ENCODE assay signal across 9 cellular contexts in genomic region chr7:2566890-2567662, GRCh38. TPM values are rescaled to one million over a fixed set of nuclear protein-coding genes. Genes with fewer than 3 reads are reported as not detected.
A peak's percentile ranks its signal among the peaks of the same experiment; 100 is the strongest.
DNase-seq lines count a peak whose midpoint lies in the region; ATAC-seq and TF ChIP-seq lines count a peak whose summit lies in the region.
"Had no signal": no experiment of that assay in that cellular context is flagged by ENCODE, and none has a peak within 500 bp of the region (broad histone marks: within the 10 kb centered on the region; RNA-seq: fewer than 3 reads in every experiment).

No MANE protein-coding gene starts in this region.

- WGBS in prostate gland, result 60% methylated on average over 28 of the region's 28 CpGs

- peak overlapping the region; percentile 25 for H3K4me3 ChIP-seq in left ventricle myocardium inferior
- H3K4me3 ChIP-seq in prostate gland, result no peak overlapping the region
- H3K4me3 ChIP-seq: thoracic aorta had no signal

- DNase-seq in DMS153 treated with DMSO at 0.1 percent for 48 hours (lab: John Stamatoyannopoulos, UW; ENCODE audit: unreplicated experiment), result peak; percentile 91
- DNase-seq in NCI-H510A treated with DMSO at 0.1 percent for 48 hours (lab: John Stamatoyannopoulos, UW), result peak; percentile 72
- DNase-seq in left ventricle myocardium inferior, result peak; percentile 43
- no peak for DNase-seq in D341Med (ENCODE audit: low spot score)
- no peak for DNase-seq in NCI-H2081 (lab: John Stamatoyannopoulos, UW)
- DNase-seq in prostate gland (ENCODE audit: low spot score), result no peak
- DNase-seq in progenitor cell of endocrine pancreas (ENCODE audit: low spot score, unreplicated experiment), result no peak

- no peaks in the 10 kb centered on the region for H3K27me3 Mint-ChIP-seq in progenitor cell of endocrine pancreas

- H3K27ac ChIP-seq in left ventricle myocardium inferior (replicated peaks) (peak overlapping the region; percentile 11), prostate gland (no peak overlapping the region)
- H3K27ac ChIP-seq: thoracic aorta had no signal

- H3K9me3 ChIP-seq in left ventricle myocardium inferior (replicated peaks), result no peaks in the 10 kb centered on the region
- H3K9me3 ChIP-seq in prostate gland, result no peaks in the 10 kb centered on the region
- H3K9me3 ChIP-seq: thoracic aorta had no signal

- H3K36me3 ChIP-seq in left ventricle myocardium inferior (peaks cover 11% of the 10 kb centered on the region), prostate gland (no peaks in the 10 kb centered on the region)

- no peak overlapping the region for H3K27ac Mint-ChIP-seq in progenitor cell of endocrine pancreas

- TF ChIP-seq POLR2A in prostate gland (IDR thresholded peaks at IDR 0.05), result no peak

- peaks cover 4% of the 10 kb centered on the region for H3K36me3 Mint-ChIP-seq in progenitor cell of endocrine pancreas (ENCODE audit: insufficient read depth)

- no peaks in the 10 kb centered on the region for H3K27me3 ChIP-seq in left ventricle myocardium inferior (ENCODE audit: low read depth)
- H3K27me3 ChIP-seq in prostate gland (replicated peaks; ENCODE audit: insufficient read depth), result no peaks in the 10 kb centered on the region

- TF ChIP-seq CTCF in left ventricle myocardium inferior (IDR thresholded peaks at IDR 0.05; ENCODE audit: borderline replicate concordance), result no peak
- no peak for TF ChIP-seq CTCF in prostate gland (IDR thresholded peaks at IDR 0.05)
- TF ChIP-seq CTCF in progenitor cell of endocrine pancreas (IDR thresholded peaks at IDR 0.05; ENCODE audit: unreplicated experiment), result no peak

- H3K9me3 Mint-ChIP-seq in progenitor cell of endocrine pancreas (ENCODE audit: low read depth), result no peaks in the 10 kb centered on the region

- peak; percentile 92 for ATAC-seq in GM21390 (IDR thresholded peaks at IDR 0.05; ENCODE audit: unreplicated experiment)

- H3K4me1 ChIP-seq in left ventricle myocardium inferior (peaks cover 15% of the 10 kb centered on the region), prostate gland (replicated peaks) (no peaks in the 10 kb centered on the region)

- intact Hi-C loops in left ventricle myocardium inferior (cut with micrococcal nuclease) (loop anchor here (5.0 kb wide), 1 partner anchor 115 kb away; no protein-coding TSS in a partner anchor), prostate gland (cut with DNase I) (loop anchor here (5.0 kb wide), 1 partner anchor 115 kb away; no protein-coding TSS in a partner anchor)

- H3K4me1 Mint-ChIP-seq in progenitor cell of endocrine pancreas (ENCODE audit: low read depth), result peaks cover 15% of the 10 kb centered on the region

- H3K4me3 Mint-ChIP-seq in progenitor cell of endocrine pancreas (ENCODE audit: low read depth), result no peak overlapping the region

RNA-seq across cellular contexts. Expression of gene IQCE, which starts 8.3 kb away (rescaled TPM):
- 11.5 TPM for total RNA-seq in left ventricle myocardium inferior
- 10 to 100 TPM; 20.2 to 41.9 TPM for total RNA-seq in prostate gland
- total RNA-seq in progenitor cell of endocrine pancreas, result 32.5 and 33.5 TPM in 2 replicates

RNA-seq across cellular contexts. Expression of gene BRAT1, which starts 11.8 kb away (rescaled TPM):
- total RNA-seq in left ventricle myocardium inferior (13.7 TPM), prostate gland (100 to 1,000 TPM in 1 of 2 donors, 10 to 100 TPM in 1; 83.9 to 113 TPM), progenitor cell of endocrine pancreas (43.1 and 43.7 TPM in 2 replicates)

RNA-seq across cellular contexts. Expression of gene LFNG, which starts 47.5 kb away (rescaled TPM):
- total RNA-seq in left ventricle myocardium inferior, result 5.2 TPM
- 10 to 100 TPM; 45.6 to 51.7 TPM for total RNA-seq in prostate gland
- 9.7 and 10.6 TPM in 2 replicates for total RNA-seq in progenitor cell of endocrine pancreas

Comparison
In these comparisons a context has a peak if more than half of its experiments do, and no peak if none do; other contexts are left out.
1. DNase-seq: peak in DMS153 treated with DMSO at 0.1 percent for 48 hours (single experiment), NCI-H510A treated with DMSO at 0.1 percent for 48 hours (single experiment) and left ventricle myocardium inferior (single experiment); none in D341Med (single experiment), NCI-H2081 (0 of 2), prostate gland (single experiment) and progenitor cell of endocrine pancreas (single experiment).